In genomic region chr4:158996669-158997074, GRCh38 we compare ENCODE assay signal across 1 cellular context.
TF ChIP-seq lines count a peak whose summit lies in the region.

No MANE protein-coding gene starts in this region.

TF ChIP-seq in HEK293, 187 proteins besides CTCF, POLR2A, EP300 and RAD21 (continued from another document):
- TF ChIP-seq ZNF692 (tag by site-specific recombination; IDR thresholded peaks at IDR 0.05) (peak; percentile 56), KLF1 (tag by site-specific recombination; IDR thresholded peaks at IDR 0.05) (peak; percentile 23; the same call in 1 of the 2 replicates), ZNF266 (tag by site-specific recombination; IDR thresholded peaks at IDR 0.05; ENCODE audit: low read depth) (no peak), ZNF394 (tag by site-specific recombination; IDR thresholded peaks at IDR 0.05; ENCODE audit: borderline replicate concordance) (peak; percentile 29; the same call in 1 of the 2 replicates), GLI4 (tag by site-specific recombination; IDR thresholded peaks at IDR 0.05) (no peak), SP3 (tag by site-specific recombination; IDR thresholded peaks at IDR 0.05) (no peak), GLIS2 (tag by site-specific recombination; IDR thresholded peaks at IDR 0.05) (no peak), ZSCAN18 (tag by site-specific recombination; IDR thresholded peaks at IDR 0.05) (no peak), ZNF133 (tag by site-specific recombination; IDR thresholded peaks at IDR 0.05) (no peak), ZNF16 (tag by site-specific recombination; IDR thresholded peaks at IDR 0.05; ENCODE audit: low read depth) (no peak), ZBTB21 (tag by site-specific recombination; IDR thresholded peaks at IDR 0.05) (peak; percentile 59; the same call in 1 of the 2 replicates), ZNF214 (tag by site-specific recombination; IDR thresholded peaks at IDR 0.05; ENCODE audit: borderline replicate concordance) (no peak), PRDM6 (tag by site-specific recombination; IDR thresholded peaks at IDR 0.05) (peak; percentile 76), KLF9 (tag by site-specific recombination; IDR thresholded peaks at IDR 0.05; ENCODE audit: low read depth) (no peak; the same call in 1 of the 2 replicates), SP2 (tag by site-specific recombination; IDR thresholded peaks at IDR 0.05) (no peak), ZXDB (tag by site-specific recombination; IDR thresholded peaks at IDR 0.05) (peak; percentile 49; the same call in 1 of the 2 replicates), ZNF792 (tag by site-specific recombination; IDR thresholded peaks at IDR 0.05) (no peak), ZNF433 (tag by site-specific recombination; IDR thresholded peaks at IDR 0.05; ENCODE audit: low read depth) (no peak), ZBTB7A (tag by site-specific recombination; IDR thresholded peaks at IDR 0.05; ENCODE audit: low read depth) (no peak), ZIC2 (tag by site-specific recombination; IDR thresholded peaks at IDR 0.05) (0 out of 2 replicates have a peak, but pooled peaks have one; percentile 43), ZNF610 (tag by site-specific recombination; IDR thresholded peaks at IDR 0.05; ENCODE audit: borderline replicate concordance) (no peak), ZNF660 (tag by site-specific recombination; IDR thresholded peaks at IDR 0.05) (peak; percentile 95), ZNF239 (tag by site-specific recombination; IDR thresholded peaks at IDR 0.05) (no peak), TRIM28 (IDR thresholded peaks at IDR 0.05; ENCODE audit: borderline replicate concordance, low read length) (peak; percentile 76), OSR2 (tag by site-specific recombination; IDR thresholded peaks at IDR 0.05) (no peak; the same call in 1 of the 2 replicates), SALL2 (tag by site-specific recombination; IDR thresholded peaks at IDR 0.05; ENCODE audit: borderline replicate concordance) (no peak), YY2 (tag by site-specific recombination; IDR thresholded peaks at IDR 0.05) (no peak), ZNF362 (tag by site-specific recombination; IDR thresholded peaks at IDR 0.05) (no peak), ZNF596 (tag by site-specific recombination; IDR thresholded peaks at IDR 0.05) (no peak), SP7 (tag by site-specific recombination; IDR thresholded peaks at IDR 0.05) (peak; percentile 72), ZNF391 (tag by site-specific recombination; IDR thresholded peaks at IDR 0.05; ENCODE audit: borderline replicate concordance, low read depth) (0 out of 2 replicates have a peak, but pooled peaks have one; percentile 9), ZBTB8A (tag by site-specific recombination; IDR thresholded peaks at IDR 0.05) (no peak), ZNF341 (tag by site-specific recombination; IDR thresholded peaks at IDR 0.05; ENCODE audit: low read depth) (0 out of 2 replicates have a peak, but pooled peaks have one; percentile 32), IKZF3 (tag by site-specific recombination; IDR thresholded peaks at IDR 0.05) (0 out of 2 replicates have a peak, but pooled peaks have one; percentile 34), ZNF354C (tag by site-specific recombination; IDR thresholded peaks at IDR 0.05; ENCODE audit: borderline replicate concordance, low read depth) (no peak), ZNF558 (tag by site-specific recombination; IDR thresholded peaks at IDR 0.05) (peak; percentile 20; the same call in 1 of the 2 replicates), KLF16 (tag by site-specific recombination; IDR thresholded peaks at IDR 0.05) (no peak), ZNF514 (tag by site-specific recombination; IDR thresholded peaks at IDR 0.05) (no peak), ZNF24 (tag by site-specific recombination; IDR thresholded peaks at IDR 0.05) (no peak; the same call in 1 of the 2 replicates), BCL6B (tag by site-specific recombination; IDR thresholded peaks at IDR 0.05) (peak; percentile 97), KLF10 (tag by site-specific recombination; IDR thresholded peaks at IDR 0.05) (peak; percentile 95), GFI1B (tag by site-specific recombination; IDR thresholded peaks at IDR 0.05) (no peak), ZNF398 (tag by site-specific recombination; IDR thresholded peaks at IDR 0.05) (peak; percentile 42; the same call in 1 of the 2 replicates), ZNF76 (tag by site-specific recombination; IDR thresholded peaks at IDR 0.05; ENCODE audit: borderline replicate concordance, low read depth) (0 out of 2 replicates have a peak, but pooled peaks have one; percentile 8), ZNF366 (tag by site-specific recombination; conservative IDR thresholded peaks at IDR 0.05) (peak; percentile 30; the same call in 1 of the 2 replicates), ZNF658 (tag by site-specific recombination; IDR thresholded peaks at IDR 0.05) (no peak), ZNF629 (tag by site-specific recombination; IDR thresholded peaks at IDR 0.05) (peak; percentile 91), GLI2 (tag by site-specific recombination; IDR thresholded peaks at IDR 0.05; ENCODE audit: borderline replicate concordance, low read depth) (no peak), ZNF639 (tag by site-specific recombination; IDR thresholded peaks at IDR 0.05) (peak; percentile 18; the same call in 1 of the 2 replicates), ZNF37A (tag by site-specific recombination; IDR thresholded peaks at IDR 0.05) (no peak), ZEB2 (tag by site-specific recombination; IDR thresholded peaks at IDR 0.05) (peak; percentile 89)
